In genomic region chr6:90285611-90286381, GRCh38 we compare ENCODE assay signal across 9 cellular contexts. TPM values are rescaled to one million over a fixed set of nuclear protein-coding genes. Genes with fewer than 3 reads are reported as not detected.
DNase-seq lines count a peak whose midpoint lies in the region; ATAC-seq and TF ChIP-seq lines count a peak whose summit lies in the region.
"Had no signal": no experiment of that assay in that cellular context is flagged by ENCODE, and none has a peak within 500 bp of the region (broad histone marks: within the 10 kb centered on the region; RNA-seq: fewer than 3 reads in every experiment).

No MANE protein-coding gene starts in this region.

- H3K27ac ChIP-seq in suprapubic skin: peak overlapping the region; percentile 59

- peak; percentile 91 for DNase-seq in AG08395 (ENCODE audit: low spot score)
- peak; percentile 14 to 18 for DNase-seq in NCI-H446 (lab: John Stamatoyannopoulos, UW)
- DNase-seq in activated CD4-positive, alpha-beta memory T cell treated with anti-CD3 and anti-CD28 coated beads, Interleukin-2, amount 10 ng/mL, durations not matched to agents 7 days and 5 days: peak; percentile 75
- peak; percentile 81 for DNase-seq in epidermal melanocyte (ENCODE audit: insufficient read length, low spot score)
- DNase-seq in midbrain (lab: John Stamatoyannopoulos, UW): peak; percentile 81
- peak; percentile 81 to 86 for DNase-seq in suprapubic skin (ENCODE audit: low spot score in 2 of 2)

- WGBS in suprapubic skin: 16% methylated on average over 9 of the region's 9 CpGs

- no peaks in the 10 kb centered on the region for H3K9me3 ChIP-seq in suprapubic skin

- no peak for TF ChIP-seq CTCF in suprapubic skin (IDR thresholded peaks at IDR 0.05)

- peaks cover 21% of the 10 kb centered on the region for H3K4me1 ChIP-seq in suprapubic skin

- peak overlapping the region; percentile 29 for H3K4me3 ChIP-seq in suprapubic skin
- H3K4me3 ChIP-seq: HAP-1 had no signal

- H3K27ac Mint-ChIP-seq in activated CD4-positive, alpha-beta memory T cell treated with anti-CD3 and anti-CD28 coated beads, Interleukin-2, amount 10 ng/mL, durations not matched to agents 7 days and 5 days: peak overlapping the region; percentile 81

- TF ChIP-seq EP300 in suprapubic skin (IDR thresholded peaks at IDR 0.05): no peak

- no peak for TF ChIP-seq POLR2A in suprapubic skin (IDR thresholded peaks at IDR 0.05)

- peaks cover 62% of the 10 kb centered on the region for H3K4me1 Mint-ChIP-seq in activated CD4-positive, alpha-beta memory T cell treated with anti-CD3 and anti-CD28 coated beads, Interleukin-2, amount 10 ng/mL, durations not matched to agents 7 days and 5 days

- H3K4me3 Mint-ChIP-seq in activated CD4-positive, alpha-beta memory T cell treated with anti-CD3 and anti-CD28 coated beads, Interleukin-2, amount 10 ng/mL, durations not matched to agents 7 days and 5 days: peak overlapping the region; percentile 63

- POLR2A ChIA-PET in activated CD4-positive, alpha-beta memory T cell treated with anti-CD3 and anti-CD28 coated beads, Interleukin-2, amount 10 ng/mL, durations not matched to agents 7 days and 5 days (lab: Charles Lee): interaction anchor here (0.7 to 6.0 kb wide), 29 partner anchors 10 to 457 kb away, joined by 3 to 110 read pairs (median 7); partner anchors contain the start of genes BACH2, CASP8AP2 and MAP3K7

- CTCF ChIA-PET in activated CD4-positive, alpha-beta memory T cell treated with anti-CD3 and anti-CD28 coated beads, Interleukin-2, amount 10 ng/mL, durations not matched to agents 7 days and 5 days (lab: Charles Lee): interaction anchor here (0.6 to 14.1 kb wide), 19 partner anchors 8 to 345 kb away, joined by 3 to 281 read pairs (median 5); partner anchors contain the start of gene BACH2

- peak; percentile 37 for ATAC-seq in GM18519 (IDR thresholded peaks at IDR 0.05; ENCODE audit: low FRiP score, unreplicated experiment)
- peak; percentile 77 for ATAC-seq in HG02981 (IDR thresholded peaks at IDR 0.05; ENCODE audit: unreplicated experiment)

- H3K27me3 ChIP-seq in suprapubic skin: no peaks in the 10 kb centered on the region

- peaks cover 12% of the 10 kb centered on the region for H3K27me3 Mint-ChIP-seq in activated CD4-positive, alpha-beta memory T cell treated with anti-CD3 and anti-CD28 coated beads, Interleukin-2, amount 10 ng/mL, durations not matched to agents 7 days and 5 days

- H3K36me3 Mint-ChIP-seq in activated CD4-positive, alpha-beta memory T cell treated with anti-CD3 and anti-CD28 coated beads, Interleukin-2, amount 10 ng/mL, durations not matched to agents 7 days and 5 days (ENCODE audit: low read depth): peaks cover 30% of the 10 kb centered on the region

- H3K36me3 ChIP-seq in suprapubic skin: no peaks in the 10 kb centered on the region
- H3K36me3 ChIP-seq: HAP-1 had no signal

- peaks cover 7% of the 10 kb centered on the region for H3K9me3 Mint-ChIP-seq in activated CD4-positive, alpha-beta memory T cell treated with anti-CD3 and anti-CD28 coated beads, Interleukin-2, amount 10 ng/mL, durations not matched to agents 7 days and 5 days

RNA-seq across cellular contexts. Expression of gene BACH2, which starts 10.8 kb away (rescaled TPM):
- total RNA-seq in activated CD4-positive, alpha-beta memory T cell treated with anti-CD3 and anti-CD28 coated beads, Interleukin-2, amount 10 ng/mL, durations not matched to agents 7 days and 5 days: 10 to 100 TPM; 30.3 to 31.1 TPM
- total RNA-seq in suprapubic skin: 10 to 100 TPM in 2 of 4 donors, 1 to 10 TPM in 2; 8.5 to 20.0 (median 13.3) TPM

Comparison
In these comparisons a context has a peak if more than half of its experiments do, and no peak if none do; other contexts are left out.
1. Peak in every context shown above with its lines: DNase-seq, ATAC-seq, H3K4me3 ChIP-seq and H3K27ac ChIP-seq.
2. DNase-seq: peak in every context shown above with its lines; median percentile 91 in AG08395; 84 in suprapubic skin; 81 in epidermal melanocyte; 81 in midbrain; 75 in activated CD4-positive, alpha-beta memory T cell treated with anti-CD3 and anti-CD28 coated beads, Interleukin-2, amount 10 ng/mL, durations not matched to agents 7 days and 5 days; 16 in NCI-H446.